In genomic region chr2:71609958-71610357, GRCh38 we compare ENCODE assay signal across 8 cellular contexts.
A peak's percentile ranks its signal among the peaks of the same experiment; 100 is the strongest.
DNase-seq lines count a peak whose midpoint lies in the region; ATAC-seq lines count a peak whose summit lies in the region.

No MANE protein-coding gene starts in this region.

- H3K4me1 Mint-ChIP-seq in activated T-helper 17 cell treated with anti-CD3 and anti-CD28 coated beads, Interleukin-2, amount 50 U/mL, for 72 hours: no peaks in the 10 kb centered on the region
- peaks cover 11% of the 10 kb centered on the region for H3K4me1 Mint-ChIP-seq in T-helper 17 cell

- no peaks in the 10 kb centered on the region for H3K9me3 ChIP-seq in T-helper 17 cell (ENCODE audit: control insufficient read depth, low read length, poor library complexity, severe bottlenecking)

- ATAC-seq in activated T-helper 17 cell treated with anti-CD3 and anti-CD28 coated beads, Interleukin-2, amount 50 U/mL, for 72 hours (replicated peaks): no peak
- ATAC-seq in T-helper 17 cell: no peak

- H3K4me3 Mint-ChIP-seq in activated T-helper 17 cell treated with anti-CD3 and anti-CD28 coated beads, Interleukin-2, amount 50 U/mL, for 72 hours: no peak overlapping the region
- no peak overlapping the region for H3K4me3 Mint-ChIP-seq in T-helper 17 cell

- in situ Hi-C loops in SK-MEL-5 (cut with HindIII; ENCODE audit: low pct_unique_long_range_greater_than_20kb, low sequenced_read_pairs): no loop called here

- H3K9me3 Mint-ChIP-seq in activated T-helper 17 cell treated with anti-CD3 and anti-CD28 coated beads, Interleukin-2, amount 50 U/mL, for 72 hours: no peaks in the 10 kb centered on the region

- H3K27ac Mint-ChIP-seq in activated T-helper 17 cell treated with anti-CD3 and anti-CD28 coated beads, Interleukin-2, amount 50 U/mL, for 72 hours: no peak overlapping the region
- H3K27ac Mint-ChIP-seq in T-helper 17 cell: no peak overlapping the region

- DNase-seq in AG08395 (ENCODE audit: low spot score) (peak; percentile 50), HCEC 1CT (peak; percentile 55), SK-MEL-5 (ENCODE audit: low read depth, low spot score) (peak; percentile 67), hepatic stellate cell (ENCODE audit: low spot score) (peak; percentile 60), hypothalamus (lab: John Stamatoyannopoulos, UW) (no peak), cerebellar nuclear complex (lab: John Stamatoyannopoulos, UW) (no peak), T-helper 17 cell (no peak)

- H3K36me3 Mint-ChIP-seq in activated T-helper 17 cell treated with anti-CD3 and anti-CD28 coated beads, Interleukin-2, amount 50 U/mL, for 72 hours (ENCODE audit: low read depth): no peaks in the 10 kb centered on the region
- H3K36me3 Mint-ChIP-seq in T-helper 17 cell (ENCODE audit: low read depth): peaks cover 3% of the 10 kb centered on the region

- peaks cover 18% of the 10 kb centered on the region for H3K27me3 Mint-ChIP-seq in activated T-helper 17 cell treated with anti-CD3 and anti-CD28 coated beads, Interleukin-2, amount 50 U/mL, for 72 hours
- H3K27me3 Mint-ChIP-seq in T-helper 17 cell: peaks cover 40% of the 10 kb centered on the region

Comparison
In these comparisons a context has a peak if more than half of its experiments do, and no peak if none do; other contexts are left out.
1. DNase-seq: peak in AG08395 (single experiment), HCEC 1CT (single experiment), SK-MEL-5 (single experiment) and hepatic stellate cell (single experiment); none in hypothalamus (0 of 51), cerebellar nuclear complex (0 of 2) and T-helper 17 cell (0 of 3).